ENCODE assay signal across 27 cellular contexts in the genomic region with DNA sequence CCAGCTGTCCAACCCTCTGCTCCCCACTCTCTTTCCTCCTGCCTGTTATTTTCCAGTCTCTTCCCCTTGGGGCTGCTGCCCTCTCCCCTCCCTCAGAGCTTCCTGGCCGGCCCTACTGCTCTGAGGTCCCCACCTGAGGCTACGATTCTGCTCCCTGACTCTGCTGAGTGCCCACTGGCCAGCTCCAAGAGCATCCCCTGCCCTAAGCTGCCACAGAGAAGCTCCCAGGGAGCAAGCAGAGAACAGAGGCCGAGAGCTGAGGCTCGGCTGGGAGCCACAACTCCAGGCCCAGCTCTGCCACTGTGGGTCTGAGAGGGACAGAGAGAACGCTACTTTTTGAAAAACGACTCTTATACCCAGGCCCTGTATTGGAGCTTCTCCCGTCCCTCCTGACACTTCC.
DNase-seq lines count a peak whose midpoint lies in the region; ATAC-seq, FAIRE-seq and TF ChIP-seq lines count a peak whose summit lies in the region.
"Had no signal": no experiment of that assay in that cellular context is flagged by ENCODE, and none has a peak within 500 bp of the region (broad histone marks: within the 10 kb centered on the region; RNA-seq: fewer than 3 reads in every experiment).

No MANE protein-coding gene starts in this region.

- CTCF ChIA-PET in A549 (lab: Yijun Ruan, JAX) = interaction anchor here (0.9 to 20.4 kb wide), 6 partner anchors 17 to 69 kb away, joined by 3 to 281 read pairs (median 4); no protein-coding TSS in a partner anchor

- H3K27ac ChIP-seq in A549 = peak overlapping the region; percentile 98 to 100
- H3K27ac ChIP-seq in esophagus muscularis mucosa (replicated peaks in 1 of 4) = no peak overlapping the region
- H3K27ac ChIP-seq: BLaER1 treated with 17β-estradiol and CSF1 and Interleukin-3, amounts not matched to agents 10 nM and 100 nM; KMS-11; RWPE1 had no signal

- H3K4me2 ChIP-seq in A549 = no peak overlapping the region
- H3K4me2 ChIP-seq: BLaER1 treated with 17β-estradiol and CSF1 and Interleukin-3, amounts not matched to agents 10 nM and 100 nM; GM23338; KMS-11 had no signal

- no peak for DNase-seq in A549 (ENCODE audit: low read depth in 1 of 2, low spot score in 1 of 2)
- DNase-seq in HFFc6 = no peak
- peak; percentile 86 for DNase-seq in esophagus muscularis mucosa (ENCODE audit: extremely low spot score)
- peak; percentile 64 for DNase-seq in posterior vena cava (ENCODE audit: low spot score)
- DNase-seq in lower leg skin (ENCODE audit: low spot score in 2 of 2) = no peak
- no peak for DNase-seq in GM19239 (ENCODE audit: insufficient read length, low spot score)
- DNase-seq in NCI-H2196 (lab: John Stamatoyannopoulos, UW; ENCODE audit: unreplicated experiment) = no peak
- DNase-seq in frontal cortex (ENCODE audit: low spot score in 2 of 2) = no peak
- DNase-seq: AML-193; CD4-positive, alpha-beta T cell; DMS53; HCEC 1CT; MM.1S; NCI-H2029; NCI-H2227 treated with DMSO at 0.1 percent for 48 hours; NCI-H510A; NCI-H69; SHP77 had no signal

- H3K27ac Mint-ChIP-seq in HFFc6 = peak overlapping the region; percentile 8; the same call in 1 of the 2 replicates
- H3K27ac Mint-ChIP-seq: CD4-positive, alpha-beta T cell; GM23338; IgD-negative memory B cell had no signal

- H3K9me3 ChIP-seq in A549 (no peaks in the 10 kb centered on the region), esophagus muscularis mucosa (no peaks in the 10 kb centered on the region)

- TF ChIP-seq RAD21 in A549 (conservative IDR thresholded peaks at IDR 0.05 in 1 of 2, IDR thresholded peaks at IDR 0.05 in 1 of 2) = no peak

- no peak for TF ChIP-seq CTCF in A549 (IDR thresholded peaks at IDR 0.05)
- TF ChIP-seq CTCF in HFFc6 (IDR thresholded peaks at IDR 0.05) = no peak
- no peak for TF ChIP-seq CTCF in esophagus muscularis mucosa (IDR thresholded peaks at IDR 0.05)
- no peak for TF ChIP-seq CTCF in lower leg skin (IDR thresholded peaks at IDR 0.05)

- intact Hi-C loops in esophagus muscularis mucosa (cut with DNase I) = no loop called here
- intact Hi-C loops in posterior vena cava (cut with DNase I) = no loop called here
- intact Hi-C loops in lower leg skin (cut with DNase I; ENCODE audit: low total_unique reads) = no loop called here

- no peak for TF ChIP-seq POLR2A in A549 (IDR thresholded peaks at IDR 0.05; ENCODE audit: low read length)
- TF ChIP-seq POLR2A in esophagus muscularis mucosa (IDR thresholded peaks at IDR 0.05; ENCODE audit: low read depth) = no peak
- TF ChIP-seq POLR2A in lower leg skin (IDR thresholded peaks at IDR 0.05) = no peak

- no peaks in the 10 kb centered on the region for H3K36me3 ChIP-seq in esophagus muscularis mucosa
- H3K36me3 ChIP-seq: BLaER1 treated with 17β-estradiol and CSF1 and Interleukin-3, amounts not matched to agents 10 nM and 100 nM had no signal

- H3K27me3 Mint-ChIP-seq in HFFc6 (ENCODE audit: insufficient read depth) = no peaks in the 10 kb centered on the region
- H3K27me3 Mint-ChIP-seq: CD4-positive, alpha-beta T cell; IgD-negative memory B cell had no signal

- TF ChIP-seq EP300 in A549 (IDR thresholded peaks at IDR 0.05) (no peak), esophagus muscularis mucosa (IDR thresholded peaks at IDR 0.05) (no peak)

- ATAC-seq in A549 = no peak
- ATAC-seq: GM23338, Panc1 had no signal

- H3K4me3 ChIP-seq in A549 (no peak overlapping the region), esophagus muscularis mucosa (no peak overlapping the region), lower leg skin (ENCODE audit: low read depth, poor library complexity, severe bottlenecking) (no peak overlapping the region)
- H3K4me3 ChIP-seq: BLaER1 treated with 17β-estradiol and CSF1 and Interleukin-3, amounts not matched to agents 10 nM and 100 nM; GM23338 had no signal

- WGBS in A549 (ENCODE audit: missing lambda C conversion rate) = 91% methylated on average over 7 of the region's 7 CpGs
- WGBS in esophagus muscularis mucosa = 96% methylated on average over 4 of the region's 7 CpGs
- 91% methylated on average over 7 of the region's 7 CpGs for WGBS in lower leg skin, 2 donors

- peaks cover 32% of the 10 kb centered on the region for H3K4me1 ChIP-seq in A549
- peaks cover 14 to 27% (median 20%) of the 10 kb centered on the region in 4 donors for H3K4me1 ChIP-seq in esophagus muscularis mucosa

- peaks cover 37% of the 10 kb centered on the region for H3K4me1 Mint-ChIP-seq in HFFc6 (ENCODE audit: low read depth)
- H3K4me1 Mint-ChIP-seq: GM23338, IgD-negative memory B cell had no signal

- no peak overlapping the region for H3K4me3 Mint-ChIP-seq in HFFc6
- H3K4me3 Mint-ChIP-seq: CD4-positive, alpha-beta T cell; GM23338; IgD-negative memory B cell had no signal

- H3K27me3 ChIP-seq in esophagus muscularis mucosa = no peaks in the 10 kb centered on the region
- H3K27me3 ChIP-seq: BLaER1 treated with 17β-estradiol and CSF1 and Interleukin-3, amounts not matched to agents 10 nM and 100 nM had no signal

- no peaks in the 10 kb centered on the region; the same call in 1 of the 2 replicates for H3K9me3 Mint-ChIP-seq in HFFc6
- H3K9me3 Mint-ChIP-seq: CD4-positive, alpha-beta T cell; IgD-negative memory B cell had no signal

- FAIRE-seq in A549 (lab: Jason Lieb, UNC) (no peak), GM19239 (lab: Jason Lieb, UNC) (no peak), frontal cortex (lab: Jason Lieb, UNC) (no peak)
- FAIRE-seq: A204.1, D721Med, GM18507 had no signal

- POLR2A ChIA-PET in A549 (lab: Yijun Ruan, JAX) = interaction anchor here (0.6 to 0.8 kb wide), 2 partner anchors 30 to 40 kb away, joined by 3 to 4 read pairs; no protein-coding TSS in a partner anchor

- H3K36me3 Mint-ChIP-seq in HFFc6 (ENCODE audit: low read depth) = no peaks in the 10 kb centered on the region
- H3K36me3 Mint-ChIP-seq: IgD-negative memory B cell had no signal

TF ChIP-seq in A549, 52 proteins besides CTCF, POLR2A, EP300 and RAD21:
- TF ChIP-seq KDM1A (IDR thresholded peaks at IDR 0.05; ENCODE audit: low read depth) (no peak), CHD4 (IDR thresholded peaks at IDR 0.05; ENCODE audit: borderline replicate concordance) (no peak)

Comparison
In these comparisons a context has a peak if more than half of its experiments do, and no peak if none do; other contexts are left out.
1. DNase-seq: peak in esophagus muscularis mucosa (single experiment) and posterior vena cava (single experiment); none in A549 (0 of 2), HFFc6 (single experiment), lower leg skin (0 of 2), GM19239 (single experiment), NCI-H2196 (single experiment) and frontal cortex (0 of 2).
2. H3K27ac ChIP-seq: peak in A549 (2 of 2); none in esophagus muscularis mucosa (0 of 4).